8 cellular contexts compared by ENCODE assay signal in the genomic region with DNA sequence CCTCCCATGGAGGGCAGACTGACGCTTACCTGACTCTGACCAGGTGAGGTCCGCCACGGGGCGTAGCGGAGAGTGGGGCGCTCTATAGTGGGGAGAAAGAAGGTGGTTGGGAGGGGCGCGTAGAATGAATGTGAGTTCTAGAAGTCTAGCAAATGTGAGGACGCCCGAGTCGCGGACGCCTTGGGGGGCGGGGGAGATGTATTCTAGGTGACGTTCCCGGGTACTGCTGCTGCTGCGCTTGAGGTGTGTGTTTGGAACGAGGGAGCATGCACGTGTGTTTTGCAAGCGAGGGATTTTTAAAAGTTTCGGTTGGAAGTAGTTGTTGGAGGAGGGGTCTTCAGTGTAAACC. TPM values are rescaled to one million over a fixed set of nuclear protein-coding genes. Genes with fewer than 3 reads are reported as not detected.
DNase-seq lines count a peak whose midpoint lies in the region; ATAC-seq and TF ChIP-seq lines count a peak whose summit lies in the region.

No MANE protein-coding gene starts in this region.

- no peak for TF ChIP-seq CTCF in adrenal gland (IDR thresholded peaks at IDR 0.05)

- peaks cover 0 to 30% of the 10 kb centered on the region in 2 donors for H3K36me3 ChIP-seq in adrenal gland (replicated peaks in 1 of 2)

- peaks cover 0 to 15% of the 10 kb centered on the region in 2 donors for H3K4me1 ChIP-seq in adrenal gland (replicated peaks in 1 of 2)

- H3K9me3 ChIP-seq in adrenal gland (replicated peaks in 1 of 3) (no peaks in the 10 kb centered on the region), iPS-18c (ENCODE audit: control insufficient read depth, insufficient read depth, low read length) (no peaks in the 10 kb centered on the region)

- 0 to 1% (median 0%) methylated on average over 21 of the region's 21 CpGs for WGBS in adrenal gland, 4 donors

- in situ Hi-C loops in SK-MEL-5 (cut with HindIII; ENCODE audit: low pct_unique_long_range_greater_than_20kb, low sequenced_read_pairs), result no loop called here

- peak overlapping the region; percentile 96 to 100 (median 99) for H3K4me3 ChIP-seq in adrenal gland
- peak overlapping the region; percentile 96 for H3K4me3 ChIP-seq in iPS-18c (ENCODE audit: insufficient read depth, low read depth, low read length)

- no peak for TF ChIP-seq POLR2A in adrenal gland (IDR thresholded peaks at IDR 0.05)

- H3K27me3 ChIP-seq in adrenal gland, result no peaks in the 10 kb centered on the region

- peak; percentile 57 for DNase-seq in COLO668 (lab: John Stamatoyannopoulos, UW; ENCODE audit: unreplicated experiment)
- DNase-seq in SK-MEL-5 (ENCODE audit: low read depth, low spot score), result peak; percentile 20
- peak in 4 of 7 donors; percentile 19 to 31 (median 25) for DNase-seq in adrenal gland
- peak; percentile 62 for DNase-seq in stimulated activated CD4-positive, alpha-beta T cell treated with anti-CD3 and anti-CD28 coated beads, Interleukin-15, amount 100 ng/mL, for 24 hours
- DNase-seq in foreskin melanocyte, result no peak

- ATAC-seq in GM19438 (IDR thresholded peaks at IDR 0.05; ENCODE audit: low read depth, unreplicated experiment) (peak; percentile 36), HG03558 (IDR thresholded peaks at IDR 0.05; ENCODE audit: extremely low read depth, unreplicated experiment) (peak; percentile 26)

- H3K27ac ChIP-seq in adrenal gland, result peak overlapping the region in 4 of 5 donors; percentile 72 to 96 (median 88)

- intact Hi-C loops in adrenal gland (cut with DNase I), result loop anchor here in 1 of 2 donors (10.0 kb wide), 1 partner anchor 126 kb away; a partner anchor contains a TSS

RNA-seq across cellular contexts. Expression of a gene that starts 0.8 kb away (rescaled TPM):
- total RNA-seq in SK-MEL-5 (2014; rRNA removed; shearing (Covaris generic)), result 29.6 and 37.0 TPM in 2 replicates
- 6.0 and 11.3 TPM in 2 replicates for polyA plus RNA-seq in SK-MEL-5 (2015; cell fraction: cytosol; rRNA removed)
- polyA plus RNA-seq in SK-MEL-5 (2015; cell fraction: nucleus; rRNA removed), result 23.9 and 27.2 TPM in 2 replicates
- 10 to 100 TPM; 11.0 to 35.4 (median 28.2) TPM for total RNA-seq in adrenal gland
- polyA plus RNA-seq in adrenal gland, result 10 to 100 TPM in 1 of 3 donors, 1 to 10 TPM in 2; 4.0 to 12.3 (median 5.5) TPM

RNA-seq across cellular contexts. Expression of a gene that starts 53.1 kb away (rescaled TPM):
- total RNA-seq in SK-MEL-5 (2014; rRNA removed; shearing (Covaris generic)), result 0.95 and 1.0 TPM in 2 replicates
- 0.57 and 0.90 TPM in 2 replicates for polyA plus RNA-seq in SK-MEL-5 (2015; cell fraction: cytosol; rRNA removed)
- 0.26 and 0.48 TPM in 2 replicates for polyA plus RNA-seq in SK-MEL-5 (2015; cell fraction: nucleus; rRNA removed)
- under 1 TPM in 5 of 8 donors, not detected in 3; 0.23 to 0.95 (median 0.27) TPM for total RNA-seq in adrenal gland
- polyA plus RNA-seq in adrenal gland, result 1 to 10 TPM in 1 of 3 donors, under 1 TPM in 2; 0.20 to 1.3 (median 0.24) TPM
